ENCODE assay signal across 8 cellular contexts in genomic region chr2:74529357-74530238, GRCh38. TPM values are rescaled to one million over a fixed set of nuclear protein-coding genes. Genes with fewer than 3 reads are reported as not detected.
DNase-seq lines count a peak whose midpoint lies in the region; ATAC-seq and TF ChIP-seq lines count a peak whose summit lies in the region.

AUP1 (minus strand) TSS chr2:74529706; CDS start chr2:74529629, 77 bp downstream.
HTRA2 (plus strand) TSS chr2:74529933; CDS start chr2:74530007, 74 bp downstream.

- peak within 1 kb of the TSS; percentile 96 for H3K27ac Mint-ChIP-seq in activated naive CD8-positive, alpha-beta T cell treated with anti-CD3 and anti-CD28 coated beads, Interleukin-2, amount 10 ng/mL, durations not matched to agents 7 days and 5 days

- H3K36me3 Mint-ChIP-seq in activated naive CD8-positive, alpha-beta T cell treated with anti-CD3 and anti-CD28 coated beads, Interleukin-2, amount 10 ng/mL, durations not matched to agents 7 days and 5 days = peaks cover 40% of the 10 kb centered on the region

- TF ChIP-seq EP300 in ovary (IDR thresholded peaks at IDR 0.05) = peak; percentile 79

- peaks cover 10% of the 10 kb centered on the region; the same call in 1 of the 2 replicates for H3F3A ChIP-seq in SU-DHL-6 (ENCODE audit: insufficient read depth)

- peaks cover 38% of the 10 kb centered on the region for H3K4me1 Mint-ChIP-seq in activated naive CD8-positive, alpha-beta T cell treated with anti-CD3 and anti-CD28 coated beads, Interleukin-2, amount 10 ng/mL, durations not matched to agents 7 days and 5 days

- TF ChIP-seq CTCF in GM10266 (IDR thresholded peaks at IDR 0.05; ENCODE audit: control insufficient read depth, insufficient read depth, low read depth, missing control alignments) = no peak
- TF ChIP-seq CTCF in SU-DHL-6 (IDR thresholded peaks at IDR 0.05; ENCODE audit: insufficient read depth, low read length, poor library complexity, severe bottlenecking) = no peak
- no peak for TF ChIP-seq CTCF in ovary (IDR thresholded peaks at IDR 0.05)
- TF ChIP-seq CTCF in thyroid gland (IDR thresholded peaks at IDR 0.05) = no peak

- no peaks in the 10 kb centered on the region for H4K20me1 ChIP-seq in SU-DHL-6 (ENCODE audit: low read depth, low read length)

- H3K27ac ChIP-seq in SU-DHL-6 (ENCODE audit: low read depth, low read length) (peak within 1 kb of the TSS; percentile 67), ovary (peak within 1 kb of the TSS in 1 of 2 donors; percentile 70), thyroid gland (peak within 1 kb of the TSS; percentile 78 to 90 (median 81))

- no peaks in the 10 kb centered on the region for H3K27me3 Mint-ChIP-seq in activated naive CD8-positive, alpha-beta T cell treated with anti-CD3 and anti-CD28 coated beads, Interleukin-2, amount 10 ng/mL, durations not matched to agents 7 days and 5 days

- peak; percentile 81 for ATAC-seq in HG02642 (IDR thresholded peaks at IDR 0.05; ENCODE audit: poor library complexity, unreplicated experiment)
- ATAC-seq in activated naive CD8-positive, alpha-beta T cell treated with anti-CD3 and anti-CD28 coated beads, Interleukin-2, amount 10 ng/mL, durations not matched to agents 7 days and 5 days (ENCODE audit: low read depth) = peak; percentile 91

- H3K79me2 ChIP-seq in SU-DHL-6 (ENCODE audit: insufficient read depth, low read length) = peaks cover 23% of the 10 kb centered on the region

- H2AFZ ChIP-seq in SU-DHL-6 (ENCODE audit: low read depth, low read length, severe bottlenecking) = peak within 1 kb of the TSS; percentile 38

- TF ChIP-seq POLR2A in ovary (IDR thresholded peaks at IDR 0.05) (peak; percentile 85), thyroid gland (IDR thresholded peaks at IDR 0.05) (peak in 1 of 2 donors; percentile 78)

- peaks cover 11% of the 10 kb centered on the region for H3K36me3 ChIP-seq in SU-DHL-6 (ENCODE audit: low read length)
- no peaks in the 10 kb centered on the region for H3K36me3 ChIP-seq in ovary
- H3K36me3 ChIP-seq in thyroid gland = peaks cover 15 to 34% of the 10 kb centered on the region in 2 donors

- H3K9me2 ChIP-seq in SU-DHL-6 (replicated peaks; ENCODE audit: insufficient read depth, low read length) = no peaks in the 10 kb centered on the region

- H3K27me3 ChIP-seq in SU-DHL-6 (ENCODE audit: low read length) (no peaks in the 10 kb centered on the region), ovary (no peaks in the 10 kb centered on the region), thyroid gland (no peaks in the 10 kb centered on the region)

- POLR2A ChIA-PET in activated naive CD8-positive, alpha-beta T cell treated with anti-CD3 and anti-CD28 coated beads, Interleukin-2, amount 10 ng/mL, durations not matched to agents 7 days and 5 days (lab: Charles Lee) = interaction anchor here (1.0 to 5.2 kb wide), 14 partner anchors 9 to 73 kb away, joined by 3 to 54 read pairs (median 8); partner anchors contain the start of genes CCDC142, INO80B, LBX2 and MRPL53

- peaks cover 2% of the 10 kb centered on the region for H3K9me3 Mint-ChIP-seq in activated naive CD8-positive, alpha-beta T cell treated with anti-CD3 and anti-CD28 coated beads, Interleukin-2, amount 10 ng/mL, durations not matched to agents 7 days and 5 days

- 0 to 1% (median 1%) methylated on average over 71 to 87 of the region's 87 CpGs for WGBS in ovary, 3 donors
- WGBS in thyroid gland, 2 donors = 0% methylated on average over 3 to 10 of the region's 87 CpGs

- intact Hi-C loops in head of caudate nucleus (cut with DNase I) = loop anchor here (1.0 to 2.0 kb wide), 2 partner anchors 23 to 47 kb away; partner anchors contain the start of genes CCDC142 and PCGF1
- intact Hi-C loops in ovary (cut with DNase I) = loop anchor here in 1 of 4 donors (5.0 kb wide), 1 partner anchor 47 kb away; the partner anchor contains the start of genes CCDC142 and TTC31
- intact Hi-C loops in thyroid gland (cut with DNase I) = loop anchor here (10.0 kb wide), 1 partner anchor 55 kb away; no protein-coding TSS in a partner anchor

- H3K4me2 ChIP-seq in SU-DHL-6 (ENCODE audit: low read depth, low read length, poor library complexity, severe bottlenecking) = peak within 1 kb of the TSS; percentile 83

- DNase-seq in GM10266 (ENCODE audit: extremely low spot score) (peak; percentile 97), NCI-H128 (lab: John Stamatoyannopoulos, UW; ENCODE audit: unreplicated experiment) (peak; percentile 96), head of caudate nucleus (peak; percentile 96 to 99 (median 98)), ovary (peak; percentile 96 to 98 (median 97)), thyroid gland (peak; percentile 99)
- DNase-seq in activated naive CD8-positive, alpha-beta T cell treated with anti-CD3 and anti-CD28 coated beads, Interleukin-2, amount 10 ng/mL, durations not matched to agents 7 days and 5 days = peak; percentile 93

- H3K9ac ChIP-seq in SU-DHL-6 (ENCODE audit: low read length) = peak within 1 kb of the TSS; percentile 89

- H3K9me3 ChIP-seq in SU-DHL-6 (ENCODE audit: insufficient read depth, low read length) = no peaks in the 10 kb centered on the region
- H3K9me3 ChIP-seq in ovary = no peaks in the 10 kb centered on the region
- H3K9me3 ChIP-seq in thyroid gland = no peaks in the 10 kb centered on the region

- H3K4me3 Mint-ChIP-seq in activated naive CD8-positive, alpha-beta T cell treated with anti-CD3 and anti-CD28 coated beads, Interleukin-2, amount 10 ng/mL, durations not matched to agents 7 days and 5 days = peak within 1 kb of the TSS; percentile 97

- H3K4me1 ChIP-seq in ovary (ENCODE audit: insufficient read depth) (peaks cover 13% of the 10 kb centered on the region), thyroid gland (peaks cover 10 to 18% of the 10 kb centered on the region in 2 donors)

- H3K4me3 ChIP-seq in SU-DHL-6 (ENCODE audit: insufficient read depth, low read length, poor library complexity, severe bottlenecking) = peak within 1 kb of the TSS; percentile 81
- H3K4me3 ChIP-seq in ovary = peak within 1 kb of the TSS; percentile 92
- peak within 1 kb of the TSS; percentile 71 to 100 (median 72) for H3K4me3 ChIP-seq in thyroid gland (replicated peaks in 1 of 3)

RNA-seq across cellular contexts. Expression of gene AUP1, which starts in this region (rescaled TPM):
- total RNA-seq in activated naive CD8-positive, alpha-beta T cell treated with anti-CD3 and anti-CD28 coated beads, Interleukin-2, amount 10 ng/mL, durations not matched to agents 7 days and 5 days = 100 to 1,000 TPM; 126 to 127 TPM
- 100 to 1,000 TPM in 1 of 7 donors, 10 to 100 TPM in 6; 57.1 to 101 (median 70.4) TPM for total RNA-seq in ovary
- polyA plus RNA-seq in ovary = 10 to 100 TPM; 65.8 to 87.1 TPM
- total RNA-seq in thyroid gland = 100 to 1,000 TPM in 3 of 4 donors, 10 to 100 TPM in 1; 93.7 to 168 (median 112) TPM

RNA-seq across cellular contexts. Expression of gene HTRA2, which starts in this region (rescaled TPM):
- total RNA-seq in activated naive CD8-positive, alpha-beta T cell treated with anti-CD3 and anti-CD28 coated beads, Interleukin-2, amount 10 ng/mL, durations not matched to agents 7 days and 5 days = 10 to 100 TPM; 46.6 to 47.4 TPM
- 10 to 100 TPM; 28.7 to 47.6 (median 36.4) TPM for total RNA-seq in ovary
- 10 to 100 TPM; 37.5 to 38.9 TPM for polyA plus RNA-seq in ovary
- total RNA-seq in thyroid gland = 10 to 100 TPM; 27.3 to 45.9 (median 37.5) TPM
